8 cellular contexts compared by ENCODE assay signal in genomic region chr5:146556884-146557283, GRCh38. TPM values are rescaled to one million over a fixed set of nuclear protein-coding genes. Genes with fewer than 3 reads are reported as not detected.
"Had no signal": no experiment of that assay in that cellular context is flagged by ENCODE, and none has a peak within 500 bp of the region (broad histone marks: within the 10 kb centered on the region; RNA-seq: fewer than 3 reads in every experiment).

No MANE protein-coding gene starts in this region.

RNA-seq across cellular contexts. Expression of gene GPR151, which starts 40.9 kb away (rescaled TPM):
- total RNA-seq: activated CD4-positive, alpha-beta memory T cell treated with anti-CD3 and anti-CD28 coated beads, Interleukin-2, amount 10 ng/mL, durations not matched to agents 7 days and 5 days; activated CD8-positive, alpha-beta memory T cell treated with anti-CD3 and anti-CD28 coated beads, Interleukin-2, amount 10 ng/mL, durations not matched to agents 7 days and 5 days; bronchial epithelial cell; PC-9; Right ventricle myocardium inferior; SK-MEL-5; T-cell; T-helper 17 cell had no signal
